Comparison of ENCODE assay signal across 2 cellular contexts in the genomic region with DNA sequence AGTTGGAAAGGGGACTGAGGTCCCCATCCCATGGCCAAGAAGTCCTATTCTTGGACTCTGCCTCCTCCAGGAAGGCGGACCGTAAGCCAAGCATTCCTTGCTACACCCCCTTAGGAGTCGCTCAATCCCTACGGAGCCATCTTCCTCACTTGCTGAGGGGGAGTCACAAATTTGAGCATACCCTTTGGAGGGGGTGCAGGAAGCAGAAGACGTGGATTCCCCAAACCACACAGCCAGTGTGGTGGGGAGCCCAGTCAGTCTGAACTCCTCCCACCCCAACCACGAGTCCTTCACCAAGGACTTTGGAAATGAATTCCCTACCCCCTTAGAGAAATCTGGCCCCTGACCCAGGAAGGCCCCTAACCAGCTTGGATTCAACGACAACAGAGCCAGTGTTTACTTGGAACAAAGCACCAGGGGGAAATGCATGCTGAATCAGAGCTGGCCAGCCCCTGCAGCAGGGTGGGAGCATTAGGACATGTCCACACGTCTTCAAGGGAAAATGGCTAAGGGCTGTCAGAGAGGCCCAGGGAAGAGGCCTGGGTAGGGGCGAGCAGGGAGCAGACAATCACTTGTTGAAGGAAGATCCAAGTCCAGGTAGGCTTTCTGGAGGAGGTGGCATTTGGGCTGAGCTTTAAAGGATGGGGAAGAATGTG.
TF ChIP-seq lines count a peak whose summit lies in the region.

No MANE protein-coding gene starts in this region.

TF ChIP-seq in IMR-90, 13 proteins besides CTCF, POLR2A, EP300 and RAD21:
- TF ChIP-seq SMC3 (IDR thresholded peaks at IDR 0.05; ENCODE audit: low read depth, low read length) (peak; percentile 13; the same call in 1 of the 2 replicates), FOS (IDR thresholded peaks at IDR 0.05; ENCODE audit: low read depth, low read length) (no peak), NFE2L2 (IDR thresholded peaks at IDR 0.05; ENCODE audit: low read depth, low read length) (no peak), MXI1 (IDR thresholded peaks at IDR 0.05; ENCODE audit: borderline replicate concordance, low read depth, low read length) (0 out of 2 replicates have a peak, but pooled peaks have one; percentile 35), RFX5 (IDR thresholded peaks at IDR 0.05; ENCODE audit: low read depth, low read length) (no peak)

TF ChIP-seq in WTC11, 78 proteins besides CTCF, POLR2A, EP300 and RAD21 (continued from another document):
- TF ChIP-seq CBFB (CRISPR knock-in tag; IDR thresholded peaks at IDR 0.05; ENCODE audit: low read depth) (no peak), CREB1 (CRISPR knock-in tag; IDR thresholded peaks at IDR 0.05) (no peak), HMGA2 (CRISPR knock-in tag; IDR thresholded peaks at IDR 0.05) (no peak), SOX15 (CRISPR knock-in tag; IDR thresholded peaks at IDR 0.05) (no peak), SP1 (CRISPR knock-in tag; conservative IDR thresholded peaks at IDR 0.05) (no peak), OVOL2 (CRISPR knock-in tag; IDR thresholded peaks at IDR 0.05; ENCODE audit: borderline replicate concordance) (no peak)
- TF ChIP-seq, protein P1, sequence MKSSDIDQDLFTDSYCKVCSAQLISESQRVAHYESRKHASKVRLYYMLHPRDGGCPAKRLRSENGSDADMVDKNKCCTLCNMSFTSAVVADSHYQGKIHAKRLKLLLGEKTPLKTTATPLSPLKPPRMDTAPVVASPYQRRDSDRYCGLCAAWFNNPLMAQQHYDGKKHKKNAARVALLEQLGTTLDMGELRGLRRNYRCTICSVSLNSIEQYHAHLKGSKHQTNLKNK (CRISPR knock-in tag; IDR thresholded peaks at IDR 0.05), result no peak
- TF ChIP-seq, protein P2, sequence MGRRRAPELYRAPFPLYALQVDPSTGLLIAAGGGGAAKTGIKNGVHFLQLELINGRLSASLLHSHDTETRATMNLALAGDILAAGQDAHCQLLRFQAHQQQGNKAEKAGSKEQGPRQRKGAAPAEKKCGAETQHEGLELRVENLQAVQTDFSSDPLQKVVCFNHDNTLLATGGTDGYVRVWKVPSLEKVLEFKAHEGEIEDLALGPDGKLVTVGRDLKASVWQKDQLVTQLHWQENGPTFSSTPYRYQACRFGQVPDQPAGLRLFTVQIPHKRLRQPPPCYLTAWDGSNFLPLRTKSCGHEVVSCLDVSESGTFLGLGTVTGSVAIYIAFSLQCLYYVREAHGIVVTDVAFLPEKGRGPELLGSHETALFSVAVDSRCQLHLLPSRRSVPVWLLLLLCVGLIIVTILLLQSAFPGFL (CRISPR knock-in tag; IDR thresholded peaks at IDR 0.05; ENCODE audit: borderline replicate concordance), result no peak
- TF ChIP-seq, protein P3, sequence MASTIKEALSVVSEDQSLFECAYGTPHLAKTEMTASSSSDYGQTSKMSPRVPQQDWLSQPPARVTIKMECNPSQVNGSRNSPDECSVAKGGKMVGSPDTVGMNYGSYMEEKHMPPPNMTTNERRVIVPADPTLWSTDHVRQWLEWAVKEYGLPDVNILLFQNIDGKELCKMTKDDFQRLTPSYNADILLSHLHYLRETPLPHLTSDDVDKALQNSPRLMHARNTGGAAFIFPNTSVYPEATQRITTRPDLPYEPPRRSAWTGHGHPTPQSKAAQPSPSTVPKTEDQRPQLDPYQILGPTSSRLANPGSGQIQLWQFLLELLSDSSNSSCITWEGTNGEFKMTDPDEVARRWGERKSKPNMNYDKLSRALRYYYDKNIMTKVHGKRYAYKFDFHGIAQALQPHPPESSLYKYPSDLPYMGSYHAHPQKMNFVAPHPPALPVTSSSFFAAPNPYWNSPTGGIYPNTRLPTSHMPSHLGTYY (CRISPR knock-in tag; IDR thresholded peaks at IDR 0.05), result no peak
